ENCODE assay signal across 24 cellular contexts in the genomic region with DNA sequence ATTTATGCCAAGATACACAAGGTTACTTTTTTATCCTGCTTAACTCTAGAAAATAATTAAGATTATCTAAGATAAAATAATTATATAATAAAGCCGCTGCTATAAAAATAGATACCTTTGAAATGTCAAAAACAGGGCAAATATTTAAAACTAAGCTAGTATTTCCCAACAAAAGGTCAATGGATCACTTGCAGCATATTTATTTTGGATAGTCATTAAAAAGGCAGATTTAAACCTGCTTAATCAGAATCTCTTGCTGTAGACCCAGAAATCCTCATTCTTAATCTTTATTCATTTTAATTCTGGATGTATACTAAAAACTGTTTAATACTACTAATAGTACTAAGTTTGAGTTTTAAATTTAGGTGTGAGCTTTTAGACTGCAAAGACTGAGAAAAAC.
"Had no signal": no experiment of that assay in that cellular context is flagged by ENCODE, and none has a peak within 500 bp of the region (broad histone marks: within the 10 kb centered on the region; RNA-seq: fewer than 3 reads in every experiment).

No MANE protein-coding gene starts in this region.

- DNase-seq: dermis blood vessel endothelial cell; effector memory CD4-positive, alpha-beta T cell; erythroblast; esophagus squamous epithelium; hypothalamus; kidney; mesenchymal stem cell; mucosa of descending colon; naive B cell; stimulated activated CD4-positive, alpha-beta T cell treated with anti-CD3 and anti-CD28 coated beads, Interleukin-12 subunit alpha, Interleukin-12 subunit beta, amount 100 ng/mL, for 4 hours; stimulated activated CD4-positive, alpha-beta T cell treated with anti-CD3 and anti-CD28 coated beads, Interleukin-1b, Interleukin-23, amount 100 ng/mL, for 48 hours; stimulated activated CD4-positive, alpha-beta T cell treated with anti-CD3 and anti-CD28 coated beads, Interleukin-4, amount 100 ng/mL, for 1 hour; stimulated activated CD8-positive, alpha-beta memory T cell treated with anti-CD3 and anti-CD28 coated beads, Interleukin-4, amount 100 ng/mL, for 48 hours; stimulated activated naive CD4-positive, alpha-beta T cell; stomach; thyroid gland; trophoblast cell had no signal

- H3K27ac Mint-ChIP-seq: mesothelial cell of epicardium; naive B cell; natural killer cell treated with Interleukin-12 subunit alpha and Interleukin-12 subunit beta and Interleukin-15 and Interleukin-18, amount 100 ng/mL, for 72 hours had no signal

- H3K27me3 ChIP-seq: esophagus squamous epithelium, right atrium auricular region, stomach, thyroid gland had no signal

- H3K9me3 Mint-ChIP-seq: mesothelial cell of epicardium; naive B cell; natural killer cell treated with Interleukin-12 subunit alpha and Interleukin-12 subunit beta and Interleukin-15 and Interleukin-18, amount 100 ng/mL, for 72 hours had no signal

- H3K4me3 Mint-ChIP-seq: mesothelial cell of epicardium; naive B cell; natural killer cell treated with Interleukin-12 subunit alpha and Interleukin-12 subunit beta and Interleukin-15 and Interleukin-18, amount 100 ng/mL, for 72 hours; neural crest cell had no signal

- H3K36me3 ChIP-seq: esophagus squamous epithelium, prostate gland, right atrium auricular region, stomach, thyroid gland had no signal

- H3K36me3 Mint-ChIP-seq: mesothelial cell of epicardium; naive B cell; natural killer cell treated with Interleukin-12 subunit alpha and Interleukin-12 subunit beta and Interleukin-15 and Interleukin-18, amount 100 ng/mL, for 72 hours had no signal

- H3K4me1 Mint-ChIP-seq: mesothelial cell of epicardium, naive B cell had no signal

- H3K4me3 ChIP-seq: coronary artery, esophagus squamous epithelium, mucosa of descending colon, prostate gland, right atrium auricular region, smooth muscle cell, stomach, thyroid gland had no signal

- H3K27me3 Mint-ChIP-seq: naive B cell; natural killer cell treated with Interleukin-12 subunit alpha and Interleukin-12 subunit beta and Interleukin-15 and Interleukin-18, amount 100 ng/mL, for 72 hours had no signal

- H3K4me1 ChIP-seq: esophagus squamous epithelium, prostate gland, right atrium auricular region, stomach, thyroid gland had no signal

- H3K9me3 ChIP-seq: esophagus squamous epithelium, mucosa of descending colon, prostate gland, right atrium auricular region, stomach, thyroid gland had no signal

- H3K27ac ChIP-seq: coronary artery, esophagus squamous epithelium, prostate gland, right atrium auricular region, stomach, thyroid gland had no signal
